Comparison of ENCODE assay signal across 11 cellular contexts in the genomic region with DNA sequence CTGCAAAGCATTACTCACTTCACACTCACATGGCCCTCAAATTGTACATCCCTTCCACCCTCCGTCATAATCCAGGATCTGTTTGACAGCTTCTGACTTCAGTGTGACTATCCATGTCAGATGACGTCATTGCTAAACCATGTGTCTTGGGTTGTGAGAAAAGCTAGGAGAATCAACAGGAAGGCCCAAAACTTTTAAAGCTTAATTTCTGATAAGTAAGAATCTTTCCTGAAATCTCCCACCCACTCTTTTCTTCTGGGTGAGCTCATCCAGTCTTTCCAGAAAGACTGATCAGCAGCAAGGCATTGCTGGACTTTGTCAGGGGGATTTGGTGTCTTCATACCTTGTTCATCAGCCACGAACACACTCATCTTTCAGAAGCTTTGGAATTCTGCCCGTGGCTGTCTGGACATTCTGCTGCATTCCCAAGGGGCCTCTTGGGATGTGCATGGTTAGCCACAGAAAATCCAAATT.
DNase-seq lines count a peak whose midpoint lies in the region; ATAC-seq and TF ChIP-seq lines count a peak whose summit lies in the region.
"Had no signal": no experiment of that assay in that cellular context is flagged by ENCODE, and none has a peak within 500 bp of the region (broad histone marks: within the 10 kb centered on the region; RNA-seq: fewer than 3 reads in every experiment).

No MANE protein-coding gene starts in this region.

- no peaks in the 10 kb centered on the region for H3K4me1 Mint-ChIP-seq in activated T-cell treated with anti-CD3 and anti-CD28 coated beads, Interleukin-2, amount 50 U/mL, for 24 hours (ENCODE audit: low read depth)
- H3K4me1 Mint-ChIP-seq: activated CD4-positive, alpha-beta T cell treated with anti-CD3 and anti-CD28 coated beads, Interleukin-2, amount 10 ng/mL, durations not matched to agents 24 days and 14 days had no signal

- no peak for ATAC-seq in GM18498 (IDR thresholded peaks at IDR 0.05; ENCODE audit: unreplicated experiment)
- ATAC-seq in HG03521 (IDR thresholded peaks at IDR 0.05; ENCODE audit: unreplicated experiment), result no peak

- no peak overlapping the region for H3K4me3 Mint-ChIP-seq in activated T-cell treated with anti-CD3 and anti-CD28 coated beads, Interleukin-2, amount 50 U/mL, for 24 hours
- H3K4me3 Mint-ChIP-seq: activated CD4-positive, alpha-beta T cell treated with anti-CD3 and anti-CD28 coated beads, Interleukin-2, amount 10 ng/mL, durations not matched to agents 24 days and 14 days had no signal

- H3K27ac Mint-ChIP-seq in activated T-cell treated with anti-CD3 and anti-CD28 coated beads, Interleukin-2, amount 50 U/mL, for 24 hours, result no peak overlapping the region
- H3K27ac Mint-ChIP-seq: activated CD4-positive, alpha-beta T cell treated with anti-CD3 and anti-CD28 coated beads, Interleukin-2, amount 10 ng/mL, durations not matched to agents 24 days and 14 days had no signal

- H3K27ac ChIP-seq in RWPE1, result no peak overlapping the region
- H3K27ac ChIP-seq: adrenal gland, neutrophil had no signal

- DNase-seq in GM03348 (ENCODE audit: low spot score), result peak; percentile 78
- DNase-seq in RWPE1 (ENCODE audit: low spot score), result peak; percentile 34
- peak; percentile 100 for DNase-seq in fibroblast of mammary gland (ENCODE audit: low read depth)
- DNase-seq in skeletal muscle cell (ENCODE audit: low read depth), result peak; percentile 99
- DNase-seq in activated gamma-delta T cell (lab: John Stamatoyannopoulos, UW), result no peak
- DNase-seq in activated T-cell treated with anti-CD3 and anti-CD28 coated beads, Interleukin-2, amount 50 U/mL, for 24 hours, result no peak
- DNase-seq: activated CD4-positive, alpha-beta T cell treated with anti-CD3 and anti-CD28 coated beads, Interleukin-2, amount 10 ng/mL, durations not matched to agents 24 days and 14 days had no signal

- POLR2A ChIA-PET in RWPE1 (lab: Yijun Ruan, JAX; ENCODE audit: low non-redundant PET), result no interaction called here

- H3K27me3 Mint-ChIP-seq in activated T-cell treated with anti-CD3 and anti-CD28 coated beads, Interleukin-2, amount 50 U/mL, for 24 hours, result peaks cover 12% of the 10 kb centered on the region

- H3K4me3 ChIP-seq in fibroblast of mammary gland (ENCODE audit: control insufficient read depth, low read depth, low read length) (no peak overlapping the region), skeletal muscle cell (ENCODE audit: low read depth, low read length) (no peak overlapping the region)
- H3K4me3 ChIP-seq: adrenal gland had no signal

- H3K9me3 Mint-ChIP-seq in activated T-cell treated with anti-CD3 and anti-CD28 coated beads, Interleukin-2, amount 50 U/mL, for 24 hours, result no peaks in the 10 kb centered on the region
- H3K9me3 Mint-ChIP-seq: activated CD4-positive, alpha-beta T cell treated with anti-CD3 and anti-CD28 coated beads, Interleukin-2, amount 10 ng/mL, durations not matched to agents 24 days and 14 days had no signal

- H3K36me3 Mint-ChIP-seq in activated T-cell treated with anti-CD3 and anti-CD28 coated beads, Interleukin-2, amount 50 U/mL, for 24 hours (ENCODE audit: low read depth), result no peaks in the 10 kb centered on the region

- TF ChIP-seq CTCF in RWPE1 (conservative IDR thresholded peaks at IDR 0.05; ENCODE audit: low read depth) (no peak), fibroblast of mammary gland (conservative IDR thresholded peaks at IDR 0.05; ENCODE audit: control insufficient read depth, insufficient read depth, low read depth, low read length) (no peak)

- CTCF ChIA-PET in RWPE1 (lab: Yijun Ruan, JAX), result no interaction called here

Comparison
In these comparisons a context has a peak if more than half of its experiments do, and no peak if none do; other contexts are left out.
1. DNase-seq: peak in GM03348 (single experiment), RWPE1 (single experiment), fibroblast of mammary gland (single experiment) and skeletal muscle cell (single experiment); none in activated gamma-delta T cell (single experiment) and activated T-cell treated with anti-CD3 and anti-CD28 coated beads, Interleukin-2, amount 50 U/mL, for 24 hours (single experiment).